34 cellular contexts compared by ENCODE assay signal in genomic region chr20:47870475-47870874, GRCh38.
"Had no signal": no experiment of that assay in that cellular context is flagged by ENCODE, and none has a peak within 500 bp of the region (broad histone marks: within the 10 kb centered on the region; RNA-seq: fewer than 3 reads in every experiment).

No MANE protein-coding gene starts in this region.

- DNase-seq: activated effector memory CD4-positive, alpha-beta T cell treated with anti-CD3 and anti-CD28 coated beads, Interleukin-2, amount 50 U/mL, for 16 hours; activated effector memory CD4-positive, alpha-beta T cell treated with Interleukin-2 at 50 U/mL for 16 hours; activated gamma-delta T cell; activated gamma-delta T cell treated with Interleukin-2 at 50 U/mL for 16 hours; activated naive CD4-positive, alpha-beta T cell; activated naive CD4-positive, alpha-beta T cell treated with anti-CD3 and anti-CD28 coated beads for 36 hours; activated naive CD4-positive, alpha-beta T cell treated with anti-CD3 and anti-CD28 coated beads, Interleukin-2, amount 10 ng/mL, durations not matched to agents 7 days and 5 days; activated naive CD4-positive, alpha-beta T cell treated with anti-CD3 and anti-CD28 coated beads, Interleukin-2, amount 50 U/mL, for 16 hours; activated naive CD4-positive, alpha-beta T cell treated with Interleukin-2 at 50 U/mL for 16 hours; activated naive CD8-positive, alpha-beta T cell treated with anti-CD3 and anti-CD28 coated beads for 36 hours; activated naive CD8-positive, alpha-beta T cell treated with anti-CD3 and anti-CD28 coated beads, Interleukin-2, amount 10 ng/mL, durations not matched to agents 7 days and 5 days; activated naive CD8-positive, alpha-beta T cell treated with anti-CD3 and anti-CD28 coated beads, Interleukin-2, amount 50 U/mL, for 24 hours; activated T-cell treated with anti-CD3 and anti-CD28 coated beads, Interleukin-2, amount 50 U/mL, for 1 hour; activated T-cell treated with anti-CD3 and anti-CD28 coated beads, Interleukin-2, amount 50 U/mL, for 24 hours; activated T-cell treated with anti-CD3 and anti-CD28 coated beads, Interleukin-2, amount 50 U/mL, for 4 hours; activated T-cell treated with anti-CD3 and anti-CD28 coated beads, Interleukin-2, amount 50 U/mL, for 48 hours; activated T-cell treated with anti-CD3 and anti-CD28 coated beads, Interleukin-2, amount 50 U/mL, for 72 hours; adrenal gland; amniotic stem cell; amygdala; anterior cingulate cortex; aorta; body of pancreas; brain microvascular endothelial cell; caudate nucleus; central memory CD4-positive, alpha-beta T cell; cerebellar nuclear complex had no signal

- FAIRE-seq: astrocyte, bronchial epithelial cell had no signal

- H3K36me3 ChIP-seq: adrenal gland, ascending aorta, brain microvascular endothelial cell, breast epithelium, cardiac muscle cell had no signal

- H3K4me3 ChIP-seq: adrenal gland, ascending aorta, body of pancreas, breast epithelium, cardiac muscle cell had no signal

- H3K9me3 ChIP-seq: adrenal gland, ascending aorta, body of pancreas, breast epithelium had no signal

- ATAC-seq: activated naive CD4-positive, alpha-beta T cell treated with anti-CD3 and anti-CD28 coated beads, Interleukin-2, amount 50 U/mL, for 72 hours; activated naive CD8-positive, alpha-beta T cell treated with anti-CD3 and anti-CD28 coated beads, Interleukin-2, amount 50 U/mL, for 24 hours; activated T-cell treated with anti-CD3 and anti-CD28 coated beads, Interleukin-2, amount 50 U/mL, for 4 hours; activated T-cell treated with anti-CD3 and anti-CD28 coated beads, Interleukin-2, amount 50 U/mL, for 72 hours; activated T-helper 17 cell treated with anti-CD3 and anti-CD28 coated beads, Interleukin-2, amount 50 U/mL, for 72 hours; body of pancreas had no signal

- H3K4me1 ChIP-seq: adrenal gland, ascending aorta, body of pancreas, breast epithelium had no signal

- H3K27me3 ChIP-seq: ascending aorta, body of pancreas, brain microvascular endothelial cell, cardiac muscle cell had no signal

- H3K27ac ChIP-seq: adrenal gland, ascending aorta, body of pancreas, brain microvascular endothelial cell, breast epithelium, cardiac muscle cell had no signal
